In the genomic region with DNA sequence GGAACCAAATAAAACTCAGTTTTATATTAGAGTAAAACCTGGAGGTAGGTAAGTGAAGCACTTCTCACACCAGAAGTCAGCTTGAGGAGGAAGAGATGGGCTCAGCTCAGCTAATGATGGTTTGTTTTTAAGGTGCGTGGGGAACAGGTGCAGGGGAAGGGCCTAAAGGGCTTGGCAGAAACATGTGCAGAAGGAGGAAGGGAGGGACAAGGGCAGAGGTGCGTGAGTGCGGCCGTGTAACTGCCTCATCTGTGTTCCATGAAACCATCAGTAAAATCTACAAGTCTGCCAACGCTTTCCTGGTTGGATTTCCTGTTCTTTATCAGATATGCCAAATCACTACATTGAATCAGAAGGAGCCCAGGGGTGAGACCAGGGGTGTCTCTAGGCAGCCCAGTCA, we compare ENCODE assay signal across 18 cellular contexts. TPM values are rescaled to one million over a fixed set of nuclear protein-coding genes. Genes with fewer than 3 reads are reported as not detected.
A peak's percentile ranks its signal among the peaks of the same experiment; 100 is the strongest.
DNase-seq lines count a peak whose midpoint lies in the region; ATAC-seq and TF ChIP-seq lines count a peak whose summit lies in the region.
"Had no signal": no experiment of that assay in that cellular context is flagged by ENCODE, and none has a peak within 500 bp of the region (broad histone marks: within the 10 kb centered on the region; RNA-seq: fewer than 3 reads in every experiment).

No MANE protein-coding gene starts in this region.

- H3K4me1 ChIP-seq in vagina, result peaks cover 55% of the 10 kb centered on the region

- no peak for ATAC-seq in naive thymus-derived CD8-positive, alpha-beta T cell
- ATAC-seq: HCT116, PC-3, right cardiac atrium had no signal

- no peaks in the 10 kb centered on the region for H3K27me3 ChIP-seq in vagina
- H3K27me3 ChIP-seq: ascending aorta, esophagus muscularis mucosa had no signal

- no peak for TF ChIP-seq CTCF in vagina (IDR thresholded peaks at IDR 0.05)

- intact Hi-C loops in activated T-helper 2 cell treated with anti-CD3 and anti-CD28 coated beads, Interferon-gamma antibody, Interleukin-2, Interleukin-4, amounts not matched to agents 10 μg/mL and 5 μg/mL and 100 μg/mL, durations not matched to agents 14 hours and 24 hours and 36 hours (cut with micrococcal nuclease), result loop anchor here (1.0 to 5.0 kb wide), 4 partner anchors 11 to 395 kb away; a partner anchor contains a TSS
- intact Hi-C loops in vagina (cut with DNase I), result no loop called here

- no peak for DNase-seq in activated naive CD8-positive, alpha-beta T cell treated with anti-CD3 and anti-CD28 coated beads for 36 hours
- no peak for DNase-seq in activated T-helper 2 cell treated with anti-CD3 and anti-CD28 coated beads, Interferon-gamma antibody, Interleukin-2, Interleukin-4, amounts not matched to agents 10 μg/mL and 5 μg/mL and 100 μg/mL, durations not matched to agents 14 hours and 24 hours and 36 hours (ENCODE audit: low spot score)
- no peak for DNase-seq in naive thymus-derived CD8-positive, alpha-beta T cell
- DNase-seq in vagina (ENCODE audit: extremely low spot score in 2 of 2), result no peak
- no peak for DNase-seq in cerebellar nuclear complex (lab: John Stamatoyannopoulos, UW)
- no peak for DNase-seq in NCI-H1694 treated with DMSO at 0.1 percent for 48 hours (lab: John Stamatoyannopoulos, UW)
- no peak for DNase-seq in OCI-M2 (lab: John Stamatoyannopoulos, UW; ENCODE audit: unreplicated experiment)
- DNase-seq: activated CD8-positive, alpha-beta memory T cell treated with anti-CD3 and anti-CD28 coated beads, Interleukin-2, amount 50 U/mL, for 4 hours; cortex of kidney; DMS 273 treated with DMSO at 0.1 percent for 48 hours; mammary epithelial cell; PC-3; right cardiac atrium; stimulated activated CD4-positive, alpha-beta T cell treated with anti-CD3 and anti-CD28 coated beads, Interleukin-4, amount 100 ng/mL, for 4 hours had no signal

- peak overlapping the region; percentile 88 for H3K27ac Mint-ChIP-seq in activated naive CD8-positive, alpha-beta T cell
- no peak overlapping the region for H3K27ac Mint-ChIP-seq in activated naive CD8-positive, alpha-beta T cell treated with anti-CD3 and anti-CD28 coated beads for 36 hours
- peak overlapping the region; percentile 91 for H3K27ac Mint-ChIP-seq in activated T-helper 2 cell treated with anti-CD3 and anti-CD28 coated beads, Interferon-gamma antibody, Interleukin-2, Interleukin-4, amounts not matched to agents 10 μg/mL and 5 μg/mL and 100 μg/mL, durations not matched to agents 14 hours and 24 hours and 36 hours
- H3K27ac Mint-ChIP-seq in naive thymus-derived CD8-positive, alpha-beta T cell, result peak overlapping the region; percentile 48 to 96 (median 82)

- H3K4me3 Mint-ChIP-seq in activated naive CD8-positive, alpha-beta T cell, result peak overlapping the region; percentile 45
- no peak overlapping the region for H3K4me3 Mint-ChIP-seq in activated naive CD8-positive, alpha-beta T cell treated with anti-CD3 and anti-CD28 coated beads for 36 hours
- peak overlapping the region; percentile 41 for H3K4me3 Mint-ChIP-seq in activated T-helper 2 cell treated with anti-CD3 and anti-CD28 coated beads, Interferon-gamma antibody, Interleukin-2, Interleukin-4, amounts not matched to agents 10 μg/mL and 5 μg/mL and 100 μg/mL, durations not matched to agents 14 hours and 24 hours and 36 hours (ENCODE audit: low read depth)
- H3K4me3 Mint-ChIP-seq in naive thymus-derived CD8-positive, alpha-beta T cell, result peak overlapping the region in 9 of 10 donors; percentile 3 to 79 (median 62)

- H3K27ac ChIP-seq in vagina, result peak overlapping the region; percentile 32
- H3K27ac ChIP-seq: esophagus muscularis mucosa had no signal

- POLR2A ChIA-PET in naive thymus-derived CD8-positive, alpha-beta T cell (lab: Charles Lee), result interaction anchor here (0.9 to 3.7 kb wide), 5 partner anchors 10 to 101 kb away, joined by 3 to 22 read pairs (median 4); no protein-coding TSS in a partner anchor

- no peaks in the 10 kb centered on the region for H3K9me3 Mint-ChIP-seq in activated naive CD8-positive, alpha-beta T cell (ENCODE audit: low read depth)
- H3K9me3 Mint-ChIP-seq in activated naive CD8-positive, alpha-beta T cell treated with anti-CD3 and anti-CD28 coated beads for 36 hours, result peaks cover 3% of the 10 kb centered on the region
- peaks cover 4% of the 10 kb centered on the region for H3K9me3 Mint-ChIP-seq in activated T-helper 2 cell treated with anti-CD3 and anti-CD28 coated beads, Interferon-gamma antibody, Interleukin-2, Interleukin-4, amounts not matched to agents 10 μg/mL and 5 μg/mL and 100 μg/mL, durations not matched to agents 14 hours and 24 hours and 36 hours
- H3K9me3 Mint-ChIP-seq in naive thymus-derived CD8-positive, alpha-beta T cell, result no peaks in the 10 kb centered on the region

- peaks cover 71% of the 10 kb centered on the region for H3K4me1 Mint-ChIP-seq in activated naive CD8-positive, alpha-beta T cell (ENCODE audit: low read depth)
- H3K4me1 Mint-ChIP-seq in activated naive CD8-positive, alpha-beta T cell treated with anti-CD3 and anti-CD28 coated beads for 36 hours, result peaks cover 70% of the 10 kb centered on the region
- H3K4me1 Mint-ChIP-seq in activated T-helper 2 cell treated with anti-CD3 and anti-CD28 coated beads, Interferon-gamma antibody, Interleukin-2, Interleukin-4, amounts not matched to agents 10 μg/mL and 5 μg/mL and 100 μg/mL, durations not matched to agents 14 hours and 24 hours and 36 hours (ENCODE audit: low read depth), result peaks cover 85% of the 10 kb centered on the region
- H3K4me1 Mint-ChIP-seq in naive thymus-derived CD8-positive, alpha-beta T cell, result peaks cover 28 to 74% (median 54%) of the 10 kb centered on the region in 4 donors

- no peaks in the 10 kb centered on the region for H3K9me3 ChIP-seq in vagina
- H3K9me3 ChIP-seq: ascending aorta, esophagus muscularis mucosa had no signal

- no peaks in the 10 kb centered on the region for H3K27me3 Mint-ChIP-seq in activated naive CD8-positive, alpha-beta T cell
- no peaks in the 10 kb centered on the region for H3K27me3 Mint-ChIP-seq in activated naive CD8-positive, alpha-beta T cell treated with anti-CD3 and anti-CD28 coated beads for 36 hours
- H3K27me3 Mint-ChIP-seq in activated T-helper 2 cell treated with anti-CD3 and anti-CD28 coated beads, Interferon-gamma antibody, Interleukin-2, Interleukin-4, amounts not matched to agents 10 μg/mL and 5 μg/mL and 100 μg/mL, durations not matched to agents 14 hours and 24 hours and 36 hours (ENCODE audit: low read depth), result no peaks in the 10 kb centered on the region
- no peaks in the 10 kb centered on the region for H3K27me3 Mint-ChIP-seq in naive thymus-derived CD8-positive, alpha-beta T cell

- no peak for TF ChIP-seq POLR2A in vagina (IDR thresholded peaks at IDR 0.05)

- H3K36me3 ChIP-seq in vagina, result peaks cover 3 to 37% of the 10 kb centered on the region in 2 donors

- peaks cover 38% of the 10 kb centered on the region for H3K36me3 Mint-ChIP-seq in activated naive CD8-positive, alpha-beta T cell
- peaks cover 67% of the 10 kb centered on the region for H3K36me3 Mint-ChIP-seq in activated naive CD8-positive, alpha-beta T cell treated with anti-CD3 and anti-CD28 coated beads for 36 hours
- H3K36me3 Mint-ChIP-seq in activated T-helper 2 cell treated with anti-CD3 and anti-CD28 coated beads, Interferon-gamma antibody, Interleukin-2, Interleukin-4, amounts not matched to agents 10 μg/mL and 5 μg/mL and 100 μg/mL, durations not matched to agents 14 hours and 24 hours and 36 hours (ENCODE audit: low read depth), result peaks cover 92% of the 10 kb centered on the region
- peaks cover 9 to 75% (median 34%) of the 10 kb centered on the region in 3 donors for H3K36me3 Mint-ChIP-seq in naive thymus-derived CD8-positive, alpha-beta T cell

- H3K4me3 ChIP-seq in vagina, result no peak overlapping the region
- H3K4me3 ChIP-seq: ascending aorta, esophagus muscularis mucosa had no signal

RNA-seq across cellular contexts. Expression of a gene that starts 19.9 kb away (rescaled TPM):
- 10 to 100 TPM in 1 of 2 experiments, 1 to 10 TPM in 1; 9.4 to 10.2 TPM for total RNA-seq in activated naive CD8-positive, alpha-beta T cell treated with anti-CD3 and anti-CD28 coated beads for 36 hours
- 19.6 and 20.2 TPM in 2 replicates for total RNA-seq in activated T-helper 2 cell treated with anti-CD3 and anti-CD28 coated beads, Interferon-gamma antibody, Interleukin-2, Interleukin-4, amounts not matched to agents 10 μg/mL and 5 μg/mL and 100 μg/mL, durations not matched to agents 14 hours and 24 hours and 36 hours
- 10 to 100 TPM; 27.6 to 28.4 TPM for total RNA-seq in naive thymus-derived CD8-positive, alpha-beta T cell
- polyA plus RNA-seq in naive thymus-derived CD8-positive, alpha-beta T cell, result 1 to 10 TPM; 1.7 to 6.0 (median 2.6) TPM
- 45.7 TPM for total RNA-seq in vagina

RNA-seq across cellular contexts. Expression of a gene that starts 32.4 kb away (rescaled TPM):
- total RNA-seq in activated naive CD8-positive, alpha-beta T cell treated with anti-CD3 and anti-CD28 coated beads for 36 hours, result under 1 TPM; 0.49 to 0.58 TPM
- total RNA-seq in activated T-helper 2 cell treated with anti-CD3 and anti-CD28 coated beads, Interferon-gamma antibody, Interleukin-2, Interleukin-4, amounts not matched to agents 10 μg/mL and 5 μg/mL and 100 μg/mL, durations not matched to agents 14 hours and 24 hours and 36 hours, result 9.3 and 10.7 TPM in 2 replicates
- under 1 TPM; 0.25 to 0.34 TPM for total RNA-seq in naive thymus-derived CD8-positive, alpha-beta T cell
- 1 to 10 TPM in 1 of 3 donors, under 1 TPM in 2; 0.42 to 9.3 (median 0.80) TPM for polyA plus RNA-seq in naive thymus-derived CD8-positive, alpha-beta T cell
- total RNA-seq in vagina, result 9.6 TPM
- total RNA-seq: mammary epithelial cell, PC-3 had no signal
- polyA plus RNA-seq: mammary epithelial cell had no signal

RNA-seq across cellular contexts. Expression of a gene that starts 51.6 kb away (rescaled TPM):
- total RNA-seq in activated naive CD8-positive, alpha-beta T cell treated with anti-CD3 and anti-CD28 coated beads for 36 hours, result not detected
- 0.05 and 0.07 TPM in 2 replicates for total RNA-seq in activated T-helper 2 cell treated with anti-CD3 and anti-CD28 coated beads, Interferon-gamma antibody, Interleukin-2, Interleukin-4, amounts not matched to agents 10 μg/mL and 5 μg/mL and 100 μg/mL, durations not matched to agents 14 hours and 24 hours and 36 hours
- total RNA-seq in naive thymus-derived CD8-positive, alpha-beta T cell, result not detected
- not detected for polyA plus RNA-seq in naive thymus-derived CD8-positive, alpha-beta T cell
- total RNA-seq in vagina, result not detected
- total RNA-seq: ascending aorta, mammary epithelial cell, PC-3 had no signal
- polyA plus RNA-seq: mammary epithelial cell, right cardiac atrium had no signal
